Comparison of ENCODE assay signal across 19 cellular contexts in genomic region chr3:49700014-49700413, GRCh38. TPM values are rescaled to one million over a fixed set of nuclear protein-coding genes. Genes with fewer than 3 reads are reported as not detected.
"Had no signal": no experiment of that assay in that cellular context is flagged by ENCODE, and none has a peak within 500 bp of the region (broad histone marks: within the 10 kb centered on the region; RNA-seq: fewer than 3 reads in every experiment).

No MANE protein-coding gene starts in this region.

- H3K27me3 ChIP-seq: breast epithelium, Peyer's patch had no signal

- H3K9me3 ChIP-seq: breast epithelium, Peyer's patch had no signal

- H3K4me3 ChIP-seq: breast epithelium, Peyer's patch had no signal

- DNase-seq: activated CD4-positive, alpha-beta T cell treated with anti-CD3 and anti-CD28 coated beads for 48 hours; activated CD4-positive, alpha-beta T cell treated with anti-CD3 and anti-CD28 coated beads, Interleukin-2, amount 50 U/mL, for 4 hours; activated CD4-positive, CD25-positive, alpha-beta regulatory T cell treated with anti-CD3 and anti-CD28 coated beads, Interleukin-2, amount 50 U/mL, for 72 hours; activated CD8-positive, alpha-beta memory T cell treated with anti-CD3 and anti-CD28 coated beads, Interleukin-2, amount 50 U/mL, for 48 hours; activated CD8-positive, alpha-beta T cell treated with anti-CD3 and anti-CD28 coated beads, Interleukin-2, amount 10 ng/mL, durations not matched to agents 7 days and 5 days; activated effector memory CD4-positive, alpha-beta T cell treated with Interleukin-2 at 50 U/mL for 16 hours; activated naive CD4-positive, alpha-beta T cell; activated T-cell treated with anti-CD3 and anti-CD28 coated beads, Interleukin-2, amount 50 U/mL, for 1 hour; aorta; caudate nucleus; NCI-H1048; NCI-H146; NCI-H187 treated with DMSO at 0.1 percent for 48 hours; NCI-H2081 treated with DMSO at 0.1 percent for 48 hours; NCI-H446; NCI-H524; Peyer's patch; SHP77 treated with DMSO at 0.1 percent for 48 hours had no signal

- H3K36me3 ChIP-seq: breast epithelium had no signal

- ATAC-seq: activated CD8-positive, alpha-beta T cell treated with anti-CD3 and anti-CD28 coated beads, Interleukin-2, amount 10 ng/mL, durations not matched to agents 7 days and 5 days had no signal

- H3K4me1 ChIP-seq: breast epithelium, Peyer's patch had no signal

- H3K27ac ChIP-seq: breast epithelium, Peyer's patch had no signal

RNA-seq across cellular contexts. Expression of gene AMIGO3, which starts 19.5 kb away (rescaled TPM):
- total RNA-seq: aorta had no signal
